ENCODE assay signal across 10 cellular contexts in the genomic region with DNA sequence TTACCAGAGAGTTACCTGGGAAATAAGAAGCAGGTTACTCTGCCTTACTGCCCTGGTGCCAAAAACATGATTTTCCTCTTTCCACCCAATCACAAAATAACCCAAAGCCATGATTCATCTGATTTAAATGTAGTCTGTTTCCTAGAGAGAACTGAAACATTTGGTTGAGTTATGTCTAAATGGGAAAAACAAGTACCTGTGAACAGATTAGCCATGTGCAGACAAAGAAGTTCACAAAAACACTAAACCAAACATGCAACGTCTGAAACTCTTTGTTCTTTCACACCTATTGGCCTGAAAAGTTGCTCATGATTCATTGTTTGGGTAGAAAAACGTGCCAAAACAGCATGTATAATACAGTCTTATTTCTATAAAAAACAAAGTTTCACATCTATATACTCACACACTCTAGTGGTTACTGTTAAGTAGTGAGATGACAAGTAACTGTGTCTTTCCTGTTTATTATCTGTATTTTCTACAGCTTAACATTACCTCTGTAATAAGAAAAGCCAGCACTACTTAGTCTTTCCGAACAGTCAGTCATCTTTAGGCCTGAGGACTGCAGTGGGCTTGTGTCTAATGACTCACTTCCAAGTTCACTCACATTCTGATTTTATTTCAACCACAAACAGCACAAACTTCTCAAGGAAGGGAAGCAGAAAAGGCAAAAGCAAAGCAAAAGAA. TPM values are rescaled to one million over a fixed set of nuclear protein-coding genes. Genes with fewer than 3 reads are reported as not detected.
DNase-seq lines count a peak whose midpoint lies in the region; ATAC-seq, FAIRE-seq and TF ChIP-seq lines count a peak whose summit lies in the region.
"Had no signal": no experiment of that assay in that cellular context is flagged by ENCODE, and none has a peak within 500 bp of the region (broad histone marks: within the 10 kb centered on the region; RNA-seq: fewer than 3 reads in every experiment).

No MANE protein-coding gene starts in this region.

- no peak for TF ChIP-seq RAD21 in K562 (CRISPR knock-in tag; conservative IDR thresholded peaks at IDR 0.05 in 1 of 2, IDR thresholded peaks at IDR 0.05 in 1 of 2)

- POLR2A ChIA-PET in K562 (lab: Yijun Ruan, JAX) = no interaction called here

- H3K27ac ChIP-seq in K562 (ENCODE audit: extremely low read depth, low read depth, low read length) = no peak overlapping the region
- H3K27ac ChIP-seq: C4-2B, neutrophil had no signal

- H3K9ac ChIP-seq in K562 (ENCODE audit: insufficient read depth in 1 of 2, low read depth in 2 of 2, low read length in 2 of 2) = no peak overlapping the region

- no peak overlapping the region for H2AFZ ChIP-seq in K562 (ENCODE audit: low read depth, low read length)

- no peaks in the 10 kb centered on the region for H3K36me3 Mint-ChIP-seq in activated T-cell treated with anti-CD3 and anti-CD28 coated beads, Interleukin-2, amount 50 U/mL, for 24 hours (ENCODE audit: low read depth)

- WGBS in K562 (ENCODE audit: insufficient coverage, low coverage, missing lambda C conversion rate) = 18% methylated on average over 3 of the region's 3 CpGs

- H3K79me2 ChIP-seq in K562 (ENCODE audit: control insufficient read depth, insufficient read depth, low read length) = no peaks in the 10 kb centered on the region

- FAIRE-seq in K562 (lab: Jason Lieb, UNC) = peak; percentile 48

- ATAC-seq in HG03095 (IDR thresholded peaks at IDR 0.05; ENCODE audit: unreplicated experiment) = peak; percentile 67
- no peak for ATAC-seq in K562

- no peaks in the 10 kb centered on the region for H3K9me1 ChIP-seq in K562 (ENCODE audit: control insufficient read depth, insufficient read depth, low read length)

- H3K27ac Mint-ChIP-seq in activated T-cell treated with anti-CD3 and anti-CD28 coated beads, Interleukin-2, amount 50 U/mL, for 24 hours = peak overlapping the region; percentile 95

- H3K4me1 Mint-ChIP-seq in activated T-cell treated with anti-CD3 and anti-CD28 coated beads, Interleukin-2, amount 50 U/mL, for 24 hours (ENCODE audit: low read depth) = peaks cover 31% of the 10 kb centered on the region

- no peak for TF ChIP-seq POLR2A in K562 (conservative IDR thresholded peaks at IDR 0.05)

- no peaks in the 10 kb centered on the region for H3K36me3 ChIP-seq in K562 (ENCODE audit: control insufficient read depth, insufficient read depth, low read length)
- H3K36me3 ChIP-seq: neutrophil had no signal

- H4K20me1 ChIP-seq in K562 (replicated peaks; ENCODE audit: control insufficient read depth, insufficient read depth, low read length) = no peaks in the 10 kb centered on the region

- TF ChIP-seq EP300 in K562 (IDR thresholded peaks at IDR 0.05; ENCODE audit: low read length) = no peak

- TF ChIP-seq CTCF in K562 (IDR thresholded peaks at IDR 0.05 in 2 of 3, conservative IDR thresholded peaks at IDR 0.05 in 1 of 3; ENCODE audit: insufficient read depth in 2 of 3, low read depth in 1 of 3, low read length in 3 of 3) = no peak

- in situ Hi-C loops in K562 (cut with MboI) = no loop called here

- no peak overlapping the region for H3K4me3 ChIP-seq in K562

- H3K4me2 ChIP-seq in K562 (ENCODE audit: insufficient read depth, low read length) = no peak overlapping the region

- H3K27me3 Mint-ChIP-seq in activated T-cell treated with anti-CD3 and anti-CD28 coated beads, Interleukin-2, amount 50 U/mL, for 24 hours = peaks cover 8% of the 10 kb centered on the region

- intact Hi-C loops in K562 (cut with micrococcal nuclease) (no loop called here), posterior cingulate gyrus (cut with DNase I) (loop anchor here (10.0 kb wide), 1 partner anchor 101 kb away; no protein-coding TSS in a partner anchor)

- peaks cover 4 to 8% of the 10 kb centered on the region in 2 experiments; a peak in 4 of 5 replicates for H3K4me1 ChIP-seq in K562 (replicated peaks in 1 of 2; ENCODE audit: control insufficient read depth in 2 of 2, insufficient read depth in 2 of 2, low read length in 2 of 2)

- no peaks in the 10 kb centered on the region for H3K9me3 Mint-ChIP-seq in activated T-cell treated with anti-CD3 and anti-CD28 coated beads, Interleukin-2, amount 50 U/mL, for 24 hours

- CTCF ChIA-PET in K562 (lab: Yijun Ruan, JAX; ENCODE audit: low intra/inter-chr PET ratio) = interaction anchor here (0.6 kb wide), 1 partner anchor 12 kb away, joined by 3 read pairs; no protein-coding TSS in a partner anchor

- no peaks in the 10 kb centered on the region for H3K9me3 ChIP-seq in K562 (replicated peaks; ENCODE audit: control insufficient read depth, insufficient read depth, low read depth, low read length)
- H3K9me3 ChIP-seq: neutrophil had no signal

- DNase-seq in activated T-cell treated with anti-CD3 and anti-CD28 coated beads, Interleukin-2, amount 50 U/mL, for 24 hours = no peak
- DNase-seq in activated T-cell treated with anti-CD3 and anti-CD28 coated beads, Interleukin-2, amount 50 U/mL, for 1 hour = no peak
- DNase-seq in K562 (ENCODE audit: extremely low read depth in 1 of 4, low spot score in 3 of 4) = no peak
- DNase-seq in renal cortical epithelial cell (ENCODE audit: low read depth) = peak; percentile 77
- DNase-seq in GF-D8 (lab: John Stamatoyannopoulos, UW) = no peak
- no peak for DNase-seq in NCI-H2029 (lab: John Stamatoyannopoulos, UW)
- DNase-seq in posterior cingulate gyrus = no peak

- no TSS peak for BruUV-seq in K562 (replicated peaks; lab: Mats Ljungman, UMichigan)

- peak overlapping the region; percentile 13 for H3K4me3 Mint-ChIP-seq in activated T-cell treated with anti-CD3 and anti-CD28 coated beads, Interleukin-2, amount 50 U/mL, for 24 hours

- H3K27me3 ChIP-seq in K562 (ENCODE audit: control insufficient read depth in 2 of 2, insufficient read depth in 2 of 2, low read length in 2 of 2) = peaks cover 6 to 38% of the 10 kb centered on the region in 2 experiments; a peak in 3 of 5 replicates
- H3K27me3 ChIP-seq: neutrophil had no signal

TF ChIP-seq in K562, 482 proteins besides CTCF, POLR2A, EP300 and RAD21:
- TF ChIP-seq FOSL1 (tag; conservative IDR thresholded peaks at IDR 0.05) = peak; percentile 56
- no peak for TF ChIP-seq RHOXF2B (CRISPR knock-in tag; conservative IDR thresholded peaks at IDR 0.05)

RNA-seq across cellular contexts. Expression of a gene that starts 30.1 kb away (rescaled TPM):
- 13.4 and 14.9 TPM in 2 replicates for total RNA-seq in K562 (2011; cell fraction: chromatin; rRNA removed; ENCODE audit: low replicate concordance)
- 3.0 and 7.9 TPM in 2 replicates for total RNA-seq in K562 (2011; cell fraction: nucleolus; rRNA removed)
- total RNA-seq in K562 (2011; cell fraction: nucleoplasm; rRNA removed) = 3.4 and 4.8 TPM in 2 replicates
- total RNA-seq in K562 (2014; rRNA removed) (1.1 TPM in 1 of 2 replicates, not detected in the other), K562 (2014; rRNA removed; fragmentation: Illumina TruSeq; extraction: Trizol) (2.4 and 2.6 TPM in 2 replicates), K562 (2015; rRNA removed; fragmentation: Illumina TruSeq; extraction: Trizol) (1.8 and 2.2 TPM in 2 replicates), K562 (2021) (1.7 and 2.2 TPM in 2 replicates), renal cortical epithelial cell (8.7 and 11.9 TPM in 2 replicates)
- polyA plus RNA-seq in K562 (2011; rRNA removed) (1.4 and 2.2 TPM in 2 replicates), K562 (2014; fragmentation: Illumina TruSeq; extraction: Trizol) (0.43 and 1.5 TPM in 2 replicates), K562 (2014; fragmentation: Nextera tagmentation; extraction: Ambion mirVana) (under 1 TPM; 0.39 to 0.48 TPM), K562 (2014; rRNA removed) (1.3 and 2.7 TPM in 2 replicates)
- polyA plus RNA-seq in K562 (2011; cell fraction: cytosol; rRNA removed) = 0.49 and 1.8 TPM in 2 replicates
- polyA plus RNA-seq in K562 (2011; cell fraction: nucleus; rRNA removed) = 1.6 and 6.0 TPM in 2 replicates
- polyA plus RNA-seq in K562 (2012) = 1.6 and 1.7 TPM in 2 replicates
- polyA minus RNA-seq in K562 (2011; rRNA and poly(A)+ RNA removed) = 1.2 and 1.9 TPM in 2 replicates
- polyA minus RNA-seq in K562 (2011; cell fraction: cytosol; rRNA and poly(A)+ RNA removed) = 3.0 TPM in 1 of 2 replicates, not detected in the other
- polyA minus RNA-seq in K562 (2011; cell fraction: nucleus; rRNA and poly(A)+ RNA removed) = 2.3 and 4.6 TPM in 2 replicates
